In genomic region chr6:155045561-155046404, GRCh38 we compare ENCODE assay signal across 22 cellular contexts.
"Had no signal": no experiment of that assay in that cellular context is flagged by ENCODE, and none has a peak within 500 bp of the region (broad histone marks: within the 10 kb centered on the region; RNA-seq: fewer than 3 reads in every experiment).

No MANE protein-coding gene starts in this region.

- H3K4me3 ChIP-seq: esophagus squamous epithelium, gastroesophageal sphincter, lung, pancreas, smooth muscle cell, suprapubic skin, thyroid gland had no signal

- ATAC-seq: effector memory CD8-positive, alpha-beta T cell; gastroesophageal sphincter; left cardiac atrium; left ventricle myocardium superior; pancreas; right cardiac atrium; stimulated activated effector memory CD8-positive, alpha-beta T cell treated with anti-CD3 and anti-CD28 coated beads, Interleukin-12 subunit alpha, Interleukin-12 subunit beta, amount 100 ng/mL, for 72 hours; stimulated activated naive CD8-positive, alpha-beta T cell treated with anti-CD3 and anti-CD28 coated beads, Interleukin-15, Interleukin-2, amounts not matched to agents 100 U/mL and 50 U/mL, for 24 hours had no signal

- H3K27me3 ChIP-seq: esophagus squamous epithelium, gastroesophageal sphincter, pancreas, suprapubic skin, thyroid gland had no signal

- H3K9me3 ChIP-seq: esophagus squamous epithelium, gastroesophageal sphincter, pancreas, suprapubic skin, thyroid gland had no signal

- FAIRE-seq: kidney, pancreas, urothelium cell line had no signal

- H3K4me2 ChIP-seq: smooth muscle cell had no signal

- H3K27ac ChIP-seq: esophagus squamous epithelium, gastroesophageal sphincter, pancreas, suprapubic skin, thyroid gland had no signal

- H3K4me1 ChIP-seq: pancreas had no signal

- H3K36me3 ChIP-seq: esophagus squamous epithelium, gastroesophageal sphincter, pancreas, suprapubic skin, thyroid gland had no signal

- DNase-seq: effector memory CD8-positive, alpha-beta T cell; esophagus squamous epithelium; foreskin fibroblast; kidney; left cardiac atrium; left ventricle myocardium superior; mesenchymal stem cell; midbrain; naive B cell; nucleus accumbens; pancreas; right cardiac atrium; stimulated activated CD4-positive, alpha-beta T cell treated with anti-CD3 and anti-CD28 coated beads, Interleukin-2, amount 100 ng/mL, for 48 hours; stimulated activated CD8-positive, alpha-beta memory T cell treated with anti-CD3 and anti-CD28 coated beads, Interleukin-4, amount 100 ng/mL, for 48 hours; stimulated activated naive CD8-positive, alpha-beta T cell treated with anti-CD3 and anti-CD28 coated beads, Interleukin-15, Interleukin-2, amounts not matched to agents 100 U/mL and 50 U/mL, for 24 hours; thyroid gland had no signal
